20 cellular contexts compared by ENCODE assay signal in genomic region chr2:150919899-150920298, GRCh38.
DNase-seq lines count a peak whose midpoint lies in the region; TF ChIP-seq lines count a peak whose summit lies in the region.
"Had no signal": no experiment of that assay in that cellular context is flagged by ENCODE, and none has a peak within 500 bp of the region (broad histone marks: within the 10 kb centered on the region; RNA-seq: fewer than 3 reads in every experiment).

No MANE protein-coding gene starts in this region.

- no peak overlapping the region for H3K4me3 Mint-ChIP-seq in HFFc6
- H3K4me3 Mint-ChIP-seq: B cell; CD4-positive, CD25-positive, alpha-beta regulatory T cell had no signal

- no peaks in the 10 kb centered on the region; the same call in 1 of the 2 replicates for H3K9me3 Mint-ChIP-seq in HFFc6

- POLR2A ChIA-PET in PC-9 (lab: Charles Lee; ENCODE audit: unreplicated experiment), result no interaction called here

- TF ChIP-seq CTCF in HFFc6 (IDR thresholded peaks at IDR 0.05) (no peak), PC-9 (conservative IDR thresholded peaks at IDR 0.05) (no peak)

- BruUV-seq in PC-9 (replicated peaks; lab: Mats Ljungman, UMichigan), result no TSS peak

- CTCF ChIA-PET in PC-9 (lab: Charles Lee), result no interaction called here

- H3K9me2 ChIP-seq in PC-9 (ENCODE audit: insufficient read depth), result no peaks in the 10 kb centered on the region

- H3K27ac ChIP-seq in PC-9, result no peak overlapping the region

- H3K4me1 ChIP-seq in PC-9 (replicated peaks; ENCODE audit: insufficient read depth), result no peaks in the 10 kb centered on the region
- H3K4me1 ChIP-seq: Caco-2 had no signal

- H3K36me3 ChIP-seq in PC-9 (ENCODE audit: low read depth), result no peaks in the 10 kb centered on the region

- H3K4me3 ChIP-seq in PC-9, result no peak overlapping the region
- H3K4me3 ChIP-seq: K562 had no signal

- H2AFZ ChIP-seq in PC-9, result no peak overlapping the region

- no peaks in the 10 kb centered on the region for H3K79me2 ChIP-seq in PC-9 (ENCODE audit: low read depth)

- no peaks in the 10 kb centered on the region for H3K27me3 Mint-ChIP-seq in HFFc6 (ENCODE audit: insufficient read depth)
- H3K27me3 Mint-ChIP-seq: B cell; CD4-positive, CD25-positive, alpha-beta regulatory T cell had no signal

- no peaks in the 10 kb centered on the region for H4K20me1 ChIP-seq in PC-9 (ENCODE audit: insufficient read depth)

- H3K27me3 ChIP-seq in PC-9 (ENCODE audit: insufficient read depth, low read depth), result no peaks in the 10 kb centered on the region

- DNase-seq in HFFc6 (peak; percentile 16), RPMI7951 (ENCODE audit: low read depth) (peak; percentile 33), foreskin melanocyte (peak; percentile 8), renal cortical epithelial cell (ENCODE audit: low read depth) (peak; percentile 85), PC-9 (no peak), GM19240 (ENCODE audit: insufficient read length, low spot score) (no peak), cerebellum (ENCODE audit: low spot score) (no peak), posterior vena cava (ENCODE audit: low spot score) (no peak)
- DNase-seq: Caco-2; CD4-positive, CD25-positive, alpha-beta regulatory T cell; DMS153; EL; NCI-H1092 treated with DMSO at 0.1 percent for 48 hours; NCI-H1694 treated with DMSO at 0.1 percent for 48 hours; NCI-H2107; NCI-H2227 treated with DMSO at 0.1 percent for 48 hours; NCI-H524; SW 1271 had no signal

- H3K4me2 ChIP-seq in PC-9, result no peak overlapping the region

- no peaks in the 10 kb centered on the region for H3K9me3 ChIP-seq in PC-9 (ENCODE audit: insufficient read depth, low read depth)
- H3K9me3 ChIP-seq: Caco-2 had no signal

- no peak overlapping the region for H3K27ac Mint-ChIP-seq in HFFc6
- H3K27ac Mint-ChIP-seq: B cell; CD4-positive, CD25-positive, alpha-beta regulatory T cell had no signal

- peaks cover 6% of the 10 kb centered on the region; the same call in 1 of the 2 replicates for H3K36me3 Mint-ChIP-seq in HFFc6 (ENCODE audit: low read depth)
- H3K36me3 Mint-ChIP-seq: CD4-positive, CD25-positive, alpha-beta regulatory T cell had no signal

- no peaks in the 10 kb centered on the region for H3F3A ChIP-seq in PC-9 (ENCODE audit: insufficient read depth, low read depth)

- intact Hi-C loops in PC-9 (cut with micrococcal nuclease; ENCODE audit: unreplicated experiment), result no loop called here
- intact Hi-C loops in posterior vena cava (cut with DNase I), result no loop called here

- H3K4me1 Mint-ChIP-seq in HFFc6 (ENCODE audit: low read depth), result peaks cover 34% of the 10 kb centered on the region
- H3K4me1 Mint-ChIP-seq: B cell; CD4-positive, CD25-positive, alpha-beta regulatory T cell had no signal

Comparison
In these comparisons a context has a peak if more than half of its experiments do, and no peak if none do; other contexts are left out.
1. DNase-seq: peak in HFFc6 (single experiment), RPMI7951 (single experiment), foreskin melanocyte (single experiment) and renal cortical epithelial cell (single experiment); none in PC-9 (0 of 2), GM19240 (single experiment), cerebellum (single experiment) and posterior vena cava (single experiment).